ENCODE assay signal across 33 cellular contexts in genomic region chr1:30165116-30165515, GRCh38.
"Had no signal": no experiment of that assay in that cellular context is flagged by ENCODE, and none has a peak within 500 bp of the region (broad histone marks: within the 10 kb centered on the region; RNA-seq: fewer than 3 reads in every experiment).

No MANE protein-coding gene starts in this region.

- H3K36me3 ChIP-seq: adrenal gland, ascending aorta, brain microvascular endothelial cell, breast epithelium, cardiac muscle cell had no signal

- FAIRE-seq: astrocyte had no signal

- H3K27ac ChIP-seq: adrenal gland, ascending aorta, body of pancreas, brain microvascular endothelial cell, breast epithelium, cardiac muscle cell had no signal

- ATAC-seq: activated naive CD4-positive, alpha-beta T cell treated with anti-CD3 and anti-CD28 coated beads, Interleukin-2, amount 50 U/mL, for 72 hours; activated naive CD8-positive, alpha-beta T cell treated with anti-CD3 and anti-CD28 coated beads, Interleukin-2, amount 50 U/mL, for 24 hours; activated T-cell treated with anti-CD3 and anti-CD28 coated beads, Interleukin-2, amount 50 U/mL, for 4 hours; activated T-cell treated with anti-CD3 and anti-CD28 coated beads, Interleukin-2, amount 50 U/mL, for 72 hours; activated T-helper 17 cell treated with anti-CD3 and anti-CD28 coated beads, Interleukin-2, amount 50 U/mL, for 72 hours; body of pancreas had no signal

- H3K4me3 ChIP-seq: adrenal gland, ascending aorta, body of pancreas, breast epithelium, cardiac muscle cell had no signal

- H3K27me3 ChIP-seq: adrenal gland, ascending aorta, body of pancreas, brain microvascular endothelial cell, breast epithelium, cardiac muscle cell had no signal

- H3K4me1 ChIP-seq: adrenal gland, ascending aorta, body of pancreas, breast epithelium had no signal

- H3K9me3 ChIP-seq: adrenal gland, ascending aorta, body of pancreas, breast epithelium had no signal

- DNase-seq: activated effector memory CD4-positive, alpha-beta T cell treated with anti-CD3 and anti-CD28 coated beads, Interleukin-2, amount 50 U/mL, for 16 hours; activated effector memory CD4-positive, alpha-beta T cell treated with Interleukin-2 at 50 U/mL for 16 hours; activated gamma-delta T cell; activated gamma-delta T cell treated with Interleukin-2 at 50 U/mL for 16 hours; activated naive CD4-positive, alpha-beta T cell; activated naive CD4-positive, alpha-beta T cell treated with anti-CD3 and anti-CD28 coated beads for 36 hours; activated naive CD4-positive, alpha-beta T cell treated with anti-CD3 and anti-CD28 coated beads, Interleukin-2, amount 10 ng/mL, durations not matched to agents 7 days and 5 days; activated naive CD4-positive, alpha-beta T cell treated with anti-CD3 and anti-CD28 coated beads, Interleukin-2, amount 50 U/mL, for 16 hours; activated naive CD4-positive, alpha-beta T cell treated with Interleukin-2 at 50 U/mL for 16 hours; activated naive CD8-positive, alpha-beta T cell treated with anti-CD3 and anti-CD28 coated beads for 36 hours; activated naive CD8-positive, alpha-beta T cell treated with anti-CD3 and anti-CD28 coated beads, Interleukin-2, amount 10 ng/mL, durations not matched to agents 7 days and 5 days; activated naive CD8-positive, alpha-beta T cell treated with anti-CD3 and anti-CD28 coated beads, Interleukin-2, amount 50 U/mL, for 24 hours; activated T-cell treated with anti-CD3 and anti-CD28 coated beads, Interleukin-2, amount 50 U/mL, for 1 hour; activated T-cell treated with anti-CD3 and anti-CD28 coated beads, Interleukin-2, amount 50 U/mL, for 24 hours; activated T-cell treated with anti-CD3 and anti-CD28 coated beads, Interleukin-2, amount 50 U/mL, for 4 hours; activated T-cell treated with anti-CD3 and anti-CD28 coated beads, Interleukin-2, amount 50 U/mL, for 48 hours; activated T-cell treated with anti-CD3 and anti-CD28 coated beads, Interleukin-2, amount 50 U/mL, for 72 hours; adrenal gland; amniotic stem cell; amygdala; anterior cingulate cortex; aorta; body of pancreas; brain microvascular endothelial cell; caudate nucleus; central memory CD4-positive, alpha-beta T cell; cerebellar nuclear complex had no signal
